22 cellular contexts compared by ENCODE assay signal in genomic region chr6:43481075-43481474, GRCh38. TPM values are rescaled to one million over a fixed set of nuclear protein-coding genes. Genes with fewer than 3 reads are reported as not detected.
DNase-seq lines count a peak whose midpoint lies in the region; ATAC-seq lines count a peak whose summit lies in the region.
"Had no signal": no experiment of that assay in that cellular context is flagged by ENCODE, and none has a peak within 500 bp of the region (broad histone marks: within the 10 kb centered on the region; RNA-seq: fewer than 3 reads in every experiment).

No MANE protein-coding gene starts in this region.

- H3K27me3 ChIP-seq in GM23248 (replicated peaks; ENCODE audit: insufficient read depth): no peaks in the 10 kb centered on the region
- H3K27me3 ChIP-seq: adrenal gland had no signal

- H3K9ac ChIP-seq in GM23248: no peak overlapping the region

- H3K27ac Mint-ChIP-seq in IgD-negative memory B cell: peak overlapping the region in 2 of 3 donors; percentile 19 to 76
- H3K27ac Mint-ChIP-seq: B cell; natural killer cell treated with Interleukin-12 subunit alpha and Interleukin-12 subunit beta and Interleukin-15 and Interleukin-18, amount 100 ng/mL, for 72 hours; T-helper 2 cell treated with Interferon-gamma antibody and Interleukin-4, amounts not matched to agents 5 μg/mL and 100 μg/mL, for 36 hours had no signal

- no peak for ATAC-seq in GM21717 (IDR thresholded peaks at IDR 0.05; ENCODE audit: unreplicated experiment)
- ATAC-seq: effector memory CD8-positive, alpha-beta T cell; lower lobe of right lung; natural killer cell treated with Interleukin-12 subunit alpha and Interleukin-12 subunit beta and Interleukin-15 and Interleukin-18, amount 100 ng/mL, for 72 hours had no signal

- H3F3A ChIP-seq in GM23248 (ENCODE audit: insufficient read depth): peaks cover 7% of the 10 kb centered on the region; the same call in 1 of the 2 replicates

- H3K27ac ChIP-seq in GM23248: no peak overlapping the region
- H3K27ac ChIP-seq: adrenal gland, HL-60, lower lobe of right lung had no signal

- peak overlapping the region in 1 of 4 donors; percentile 40 for H3K4me3 Mint-ChIP-seq in IgD-negative memory B cell
- H3K4me3 Mint-ChIP-seq: B cell; effector memory CD8-positive, alpha-beta T cell; natural killer cell treated with Interleukin-12 subunit alpha and Interleukin-12 subunit beta and Interleukin-15 and Interleukin-18, amount 100 ng/mL, for 72 hours; T-helper 2 cell treated with Interferon-gamma antibody and Interleukin-4, amounts not matched to agents 5 μg/mL and 100 μg/mL, for 36 hours had no signal

- no peaks in the 10 kb centered on the region for H3K36me3 ChIP-seq in GM23248 (ENCODE audit: low read depth)
- H3K36me3 ChIP-seq: adrenal gland had no signal

- H3K4me1 Mint-ChIP-seq in IgD-negative memory B cell: peaks cover 24 to 42% (median 30%) of the 10 kb centered on the region in 3 donors

- H3K9me3 ChIP-seq in GM23248 (ENCODE audit: low read depth): no peaks in the 10 kb centered on the region
- H3K9me3 ChIP-seq: adrenal gland, lower lobe of right lung had no signal

- no peak overlapping the region for H3K4me3 ChIP-seq in GM23248
- H3K4me3 ChIP-seq: adrenal gland, lower lobe of right lung had no signal

- H3K36me3 Mint-ChIP-seq in IgD-negative memory B cell: no peaks in the 10 kb centered on the region
- H3K36me3 Mint-ChIP-seq: natural killer cell treated with Interleukin-12 subunit alpha and Interleukin-12 subunit beta and Interleukin-15 and Interleukin-18, amount 100 ng/mL, for 72 hours had no signal

- no peaks in the 10 kb centered on the region; the same call in none of the 2 replicates for H3K79me2 ChIP-seq in GM23248 (ENCODE audit: insufficient read depth)

- H3K9me2 ChIP-seq in GM23248 (ENCODE audit: insufficient read depth): no peaks in the 10 kb centered on the region

- H3K4me2 ChIP-seq in GM23248 (ENCODE audit: unreplicated experiment): peak overlapping the region; percentile 17

- WGBS in GM23248 (ENCODE audit: low coverage in 1 of 2, low lambda C conversion rate in 2 of 2, missing lambda C conversion rate in 2 of 2), 2 experiments: 81 to 91% methylated on average over 2 of the region's 2 CpGs

- in situ Hi-C loops in GM23248 (cut with MboI): no loop called here

- no peaks in the 10 kb centered on the region for H4K20me1 ChIP-seq in GM23248 (ENCODE audit: insufficient read depth)

- no peaks in the 10 kb centered on the region for H3K9me3 Mint-ChIP-seq in IgD-negative memory B cell
- H3K9me3 Mint-ChIP-seq: effector memory CD8-positive, alpha-beta T cell; natural killer cell treated with Interleukin-12 subunit alpha and Interleukin-12 subunit beta and Interleukin-15 and Interleukin-18, amount 100 ng/mL, for 72 hours; T-helper 2 cell treated with Interferon-gamma antibody and Interleukin-4, amounts not matched to agents 5 μg/mL and 100 μg/mL, for 36 hours had no signal

- no peak overlapping the region for H2AFZ ChIP-seq in GM23248

- DNase-seq in GM23248 (no peak), SIG-M5 (lab: John Stamatoyannopoulos, UW) (peak; percentile 47), iris pigment epithelial cell (ENCODE audit: low read depth) (peak; percentile 47), Ammon's horn (ENCODE audit: low spot score) (no peak), pons (ENCODE audit: low spot score) (no peak), middle frontal gyrus (ENCODE audit: extremely low spot score, low spot score) (no peak)
- DNase-seq: activated CD4-positive, alpha-beta T cell treated with anti-CD3 and anti-CD28 coated beads for 4 hours; activated T-cell treated with anti-CD3 and anti-CD28 coated beads, Interleukin-2, amount 50 U/mL, for 48 hours; adrenal gland; effector memory CD8-positive, alpha-beta T cell; GF-D8; lower lobe of right lung; NCI-H2081; NCI-H82; SHP77 had no signal

- H3K27me3 Mint-ChIP-seq in IgD-negative memory B cell: no peaks in the 10 kb centered on the region
- H3K27me3 Mint-ChIP-seq: B cell; effector memory CD8-positive, alpha-beta T cell; natural killer cell treated with Interleukin-12 subunit alpha and Interleukin-12 subunit beta and Interleukin-15 and Interleukin-18, amount 100 ng/mL, for 72 hours had no signal

- peaks cover 10% of the 10 kb centered on the region for H3K4me1 ChIP-seq in GM23248 (ENCODE audit: insufficient read depth)

RNA-seq across cellular contexts. Expression of gene TJAP1, which starts 3.7 kb away (rescaled TPM):
- 17.7 and 32.9 TPM in 2 replicates for total RNA-seq in GM23248 (2014; rRNA removed; shearing (Covaris generic))
- polyA plus RNA-seq in GM23248 (2016; fragmentation: Nextera tagmentation; extraction: Ambion mirVana) (12.7 and 16.0 TPM in 2 replicates), IgD-negative memory B cell (9.2 TPM)

RNA-seq across cellular contexts. Expression of gene DLK2, which starts 25.7 kb away (rescaled TPM):
- 0.51 and 0.76 TPM in 2 replicates for total RNA-seq in GM23248 (2014; rRNA removed; shearing (Covaris generic))
- 0.66 and 1.4 TPM in 2 replicates for polyA plus RNA-seq in GM23248 (2016; fragmentation: Nextera tagmentation; extraction: Ambion mirVana)
- not detected for polyA plus RNA-seq in IgD-negative memory B cell
- total RNA-seq: B cell, subcutaneous adipose tissue had no signal

RNA-seq across cellular contexts. Expression of gene LRRC73, which starts 29.1 kb away (rescaled TPM):
- 0.89 and 1.6 TPM in 2 replicates for total RNA-seq in GM23248 (2014; rRNA removed; shearing (Covaris generic))
- polyA plus RNA-seq in GM23248 (2016; fragmentation: Nextera tagmentation; extraction: Ambion mirVana): 0.41 and 1.0 TPM in 2 replicates
- not detected for polyA plus RNA-seq in IgD-negative memory B cell

RNA-seq across cellular contexts. Expression of gene YIPF3, which starts 35.7 kb away (rescaled TPM):
- 252 and 263 TPM in 2 replicates for total RNA-seq in GM23248 (2014; rRNA removed; shearing (Covaris generic))
- polyA plus RNA-seq in GM23248 (2016; fragmentation: Nextera tagmentation; extraction: Ambion mirVana) (190 and 196 TPM in 2 replicates), IgD-negative memory B cell (87.2 TPM)

RNA-seq across cellular contexts. Expression of gene POLR1C, which starts 35.8 kb away (rescaled TPM):
- total RNA-seq in GM23248 (2014; rRNA removed; shearing (Covaris generic)): 24.9 and 38.7 TPM in 2 replicates
- polyA plus RNA-seq in GM23248 (2016; fragmentation: Nextera tagmentation; extraction: Ambion mirVana) (38.1 and 39.5 TPM in 2 replicates), IgD-negative memory B cell (19.6 TPM)

Comparison
In these comparisons a context has a peak if more than half of its experiments do, and no peak if none do; other contexts are left out.
1. DNase-seq: peak in SIG-M5 (single experiment) and iris pigment epithelial cell (single experiment); none in GM23248 (single experiment), Ammon's horn (single experiment), pons (single experiment) and middle frontal gyrus (single experiment).